In genomic region chr10:30454744-30455498, GRCh38 we compare ENCODE assay signal across 10 cellular contexts. TPM values are rescaled to one million over a fixed set of nuclear protein-coding genes. Genes with fewer than 3 reads are reported as not detected.
DNase-seq lines count a peak whose midpoint lies in the region; ATAC-seq and TF ChIP-seq lines count a peak whose summit lies in the region.
"Had no signal": no experiment of that assay in that cellular context is flagged by ENCODE, and none has a peak within 500 bp of the region (broad histone marks: within the 10 kb centered on the region; RNA-seq: fewer than 3 reads in every experiment).

No MANE protein-coding gene starts in this region.

- no peak overlapping the region for H3K4me3 ChIP-seq in epithelial cell of esophagus (ENCODE audit: low read length)

- DNase-seq in AG20443 (ENCODE audit: low spot score) (peak; percentile 78), epithelial cell of esophagus (ENCODE audit: low read depth) (peak; percentile 53), osteocyte (ENCODE audit: extremely low spot score, unreplicated experiment) (peak; percentile 6), cerebellar nuclear complex (lab: John Stamatoyannopoulos, UW) (no peak), NCI-H345 (lab: John Stamatoyannopoulos, UW) (no peak), pons (ENCODE audit: low spot score) (no peak)
- DNase-seq: kidney glomerular epithelial cell, NCI-H69 had no signal

- peak overlapping the region; percentile 88 for H3K27ac Mint-ChIP-seq in osteocyte (ENCODE audit: unreplicated experiment)

- peaks cover 44% of the 10 kb centered on the region for H3K4me1 Mint-ChIP-seq in osteocyte (ENCODE audit: unreplicated experiment)

- TF ChIP-seq CTCF in epithelial cell of esophagus (IDR thresholded peaks at IDR 0.05; ENCODE audit: insufficient read depth, low read depth, low read length, missing control alignments) (no peak), osteocyte (IDR thresholded peaks at IDR 0.05) (no peak)

- no peak for ATAC-seq in GM18858 (IDR thresholded peaks at IDR 0.05; ENCODE audit: unreplicated experiment)

- no peaks in the 10 kb centered on the region for H3K36me3 ChIP-seq in KOPT-K1 (ENCODE audit: insufficient read depth, low read length)

- H3K4me3 Mint-ChIP-seq in osteocyte (ENCODE audit: unreplicated experiment) = peak overlapping the region; percentile 56

- peaks cover 14% of the 10 kb centered on the region for H3K36me3 Mint-ChIP-seq in osteocyte (ENCODE audit: unreplicated experiment)

- H3K9me3 Mint-ChIP-seq in osteocyte (ENCODE audit: unreplicated experiment) = no peaks in the 10 kb centered on the region

- H3K9me3 ChIP-seq in KOPT-K1 (ENCODE audit: insufficient read depth, low read length, poor library complexity, severe bottlenecking) = no peaks in the 10 kb centered on the region

- no peaks in the 10 kb centered on the region for H3K27me3 Mint-ChIP-seq in osteocyte (ENCODE audit: unreplicated experiment)

- H3K27ac ChIP-seq in KOPT-K1 (ENCODE audit: low read depth, low read length, poor library complexity, severe bottlenecking) = peak overlapping the region; percentile 44

RNA-seq across cellular contexts. Expression of gene MAP3K8, which starts 20.9 kb away (rescaled TPM):
- total RNA-seq in osteocyte = 11.5 and 13.7 TPM in 2 replicates

Comparison
In these comparisons a context has a peak if more than half of its experiments do, and no peak if none do; other contexts are left out.
1. DNase-seq: peak in AG20443 (single experiment), epithelial cell of esophagus (single experiment) and osteocyte (single experiment); none in cerebellar nuclear complex (0 of 2), NCI-H345 (single experiment) and pons (single experiment).